In genomic region chr12:119666900-119667576, GRCh38 we compare ENCODE assay signal across 1 cellular context.
A peak's percentile ranks its signal among the peaks of the same experiment; 100 is the strongest.
TF ChIP-seq lines count a peak whose summit lies in the region.

No MANE protein-coding gene starts in this region.

TF ChIP-seq in HepG2, 621 proteins besides CTCF, POLR2A, EP300 and RAD21 (continued from another document):
- TF ChIP-seq ETS1 (CRISPR knock-in tag; IDR thresholded peaks at IDR 0.05) (no peak), ZNF878 (CRISPR knock-in tag; IDR thresholded peaks at IDR 0.05) (0 out of 2 replicates have a peak, but pooled peaks have one; percentile 30)
